Comparison of ENCODE assay signal across 1 cellular context in the genomic region with DNA sequence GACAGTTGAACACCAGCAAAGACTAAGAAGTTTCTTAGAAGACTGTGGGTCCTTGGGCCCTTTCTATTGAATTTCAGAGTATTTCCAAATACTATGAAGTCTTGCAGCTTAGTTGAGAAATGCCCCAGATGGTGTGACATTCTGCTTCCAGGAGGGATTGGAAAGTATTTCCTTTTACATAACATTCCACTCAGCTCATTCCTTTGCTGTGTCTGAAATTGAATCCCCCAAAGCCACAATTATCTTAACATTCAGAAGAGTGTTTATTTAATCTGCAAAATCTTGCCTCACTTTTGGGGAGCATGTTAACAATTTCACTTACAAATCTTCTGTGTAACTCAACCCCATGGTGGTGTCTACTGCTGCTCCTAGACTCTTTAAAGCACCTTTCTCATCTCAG.
TF ChIP-seq lines count a peak whose summit lies in the region.

No MANE protein-coding gene starts in this region.

TF ChIP-seq in SK-N-SH treated with all-trans-retinoic acid at 6 μM for 48 hours, 23 proteins besides CTCF, POLR2A, EP300 and RAD21:
- TF ChIP-seq ZNF70 (CRISPR knock-in tag; IDR thresholded peaks at IDR 0.05): no peak
- TF ChIP-seq PPARA (CRISPR knock-in tag; IDR thresholded peaks at IDR 0.05; ENCODE audit: borderline replicate concordance): no peak
- TF ChIP-seq, protein P1, sequence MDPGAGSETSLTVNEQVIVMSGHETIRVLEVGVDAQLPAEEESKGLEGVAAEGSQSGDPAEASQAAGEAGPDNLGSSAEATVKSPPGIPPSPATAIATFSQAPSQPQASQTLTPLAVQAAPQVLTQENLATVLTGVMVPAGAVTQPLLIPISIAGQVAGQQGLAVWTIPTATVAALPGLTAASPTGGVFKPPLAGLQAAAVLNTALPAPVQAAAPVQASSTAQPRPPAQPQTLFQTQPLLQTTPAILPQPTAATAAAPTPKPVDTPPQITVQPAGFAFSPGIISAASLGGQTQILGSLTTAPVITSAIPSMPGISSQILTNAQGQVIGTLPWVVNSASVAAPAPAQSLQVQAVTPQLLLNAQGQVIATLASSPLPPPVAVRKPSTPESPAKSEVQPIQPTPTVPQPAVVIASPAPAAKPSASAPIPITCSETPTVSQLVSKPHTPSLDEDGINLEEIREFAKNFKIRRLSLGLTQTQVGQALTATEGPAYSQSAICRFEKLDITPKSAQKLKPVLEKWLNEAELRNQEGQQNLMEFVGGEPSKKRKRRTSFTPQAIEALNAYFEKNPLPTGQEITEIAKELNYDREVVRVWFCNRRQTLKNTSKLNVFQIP (CRISPR knock-in tag; IDR thresholded peaks at IDR 0.05; ENCODE audit: borderline replicate concordance, low read depth): no peak
- TF ChIP-seq ZNF8 (CRISPR knock-in tag; IDR thresholded peaks at IDR 0.05): no peak
- TF ChIP-seq TCF4 (CRISPR knock-in tag; IDR thresholded peaks at IDR 0.05; ENCODE audit: borderline replicate concordance): no peak
- no peak for TF ChIP-seq SNAI2 (CRISPR knock-in tag; IDR thresholded peaks at IDR 0.05)
- TF ChIP-seq, protein P2, sequence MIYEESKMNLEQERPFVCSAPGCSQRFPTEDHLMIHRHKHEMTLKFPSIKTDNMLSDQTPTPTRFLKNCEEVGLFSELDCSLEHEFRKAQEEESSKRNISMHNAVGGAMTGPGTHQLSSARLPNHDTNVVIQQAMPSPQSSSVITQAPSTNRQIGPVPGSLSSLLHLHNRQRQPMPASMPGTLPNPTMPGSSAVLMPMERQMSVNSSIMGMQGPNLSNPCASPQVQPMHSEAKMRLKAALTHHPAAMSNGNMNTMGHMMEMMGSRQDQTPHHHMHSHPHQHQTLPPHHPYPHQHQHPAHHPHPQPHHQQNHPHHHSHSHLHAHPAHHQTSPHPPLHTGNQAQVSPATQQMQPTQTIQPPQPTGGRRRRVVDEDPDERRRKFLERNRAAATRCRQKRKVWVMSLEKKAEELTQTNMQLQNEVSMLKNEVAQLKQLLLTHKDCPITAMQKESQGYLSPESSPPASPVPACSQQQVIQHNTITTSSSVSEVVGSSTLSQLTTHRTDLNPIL (CRISPR knock-in tag; IDR thresholded peaks at IDR 0.05; ENCODE audit: low read depth): no peak
- no peak for TF ChIP-seq ZFP30 (CRISPR knock-in tag; IDR thresholded peaks at IDR 0.05)
- TF ChIP-seq ZC3H10 (CRISPR knock-in tag; IDR thresholded peaks at IDR 0.05): no peak
- TF ChIP-seq, protein P3, sequence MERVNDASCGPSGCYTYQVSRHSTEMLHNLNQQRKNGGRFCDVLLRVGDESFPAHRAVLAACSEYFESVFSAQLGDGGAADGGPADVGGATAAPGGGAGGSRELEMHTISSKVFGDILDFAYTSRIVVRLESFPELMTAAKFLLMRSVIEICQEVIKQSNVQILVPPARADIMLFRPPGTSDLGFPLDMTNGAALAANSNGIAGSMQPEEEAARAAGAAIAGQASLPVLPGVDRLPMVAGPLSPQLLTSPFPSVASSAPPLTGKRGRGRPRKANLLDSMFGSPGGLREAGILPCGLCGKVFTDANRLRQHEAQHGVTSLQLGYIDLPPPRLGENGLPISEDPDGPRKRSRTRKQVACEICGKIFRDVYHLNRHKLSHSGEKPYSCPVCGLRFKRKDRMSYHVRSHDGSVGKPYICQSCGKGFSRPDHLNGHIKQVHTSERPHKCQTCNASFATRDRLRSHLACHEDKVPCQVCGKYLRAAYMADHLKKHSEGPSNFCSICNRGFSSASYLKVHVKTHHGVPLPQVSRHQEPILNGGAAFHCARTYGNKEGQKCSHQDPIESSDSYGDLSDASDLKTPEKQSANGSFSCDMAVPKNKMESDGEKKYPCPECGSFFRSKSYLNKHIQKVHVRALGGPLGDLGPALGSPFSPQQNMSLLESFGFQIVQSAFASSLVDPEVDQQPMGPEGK (CRISPR knock-in tag; IDR thresholded peaks at IDR 0.05; ENCODE audit: borderline replicate concordance): no peak
